Comparison of ENCODE assay signal across 24 cellular contexts in the genomic region with DNA sequence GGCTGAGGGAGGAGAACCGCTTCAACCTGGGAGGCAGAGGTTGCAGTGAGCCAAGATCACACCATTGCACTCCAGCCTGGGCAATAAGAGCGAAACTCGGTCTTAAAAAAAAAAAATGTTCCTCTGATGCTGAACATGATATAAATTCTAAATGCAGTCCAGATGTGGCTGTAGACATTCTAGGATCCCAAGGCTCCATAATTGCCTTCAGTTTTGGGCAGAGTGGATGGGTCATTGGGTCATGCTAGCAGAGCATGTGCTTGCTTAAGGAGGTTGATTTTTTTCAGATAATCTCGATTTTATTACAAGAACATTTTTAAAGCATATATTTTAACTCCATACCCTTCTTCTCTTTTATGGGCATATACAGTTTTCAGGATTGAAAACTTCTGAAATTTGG.
"Had no signal": no experiment of that assay in that cellular context is flagged by ENCODE, and none has a peak within 500 bp of the region (broad histone marks: within the 10 kb centered on the region; RNA-seq: fewer than 3 reads in every experiment).

No MANE protein-coding gene starts in this region.

- H3K27me3 ChIP-seq: colonic mucosa, esophagus muscularis mucosa, esophagus squamous epithelium, foreskin keratinocyte, gastrocnemius medialis, gastroesophageal sphincter, heart left ventricle, heart right ventricle had no signal

- H3K27ac Mint-ChIP-seq: endodermal cell had no signal

- H3K4me1 ChIP-seq: colonic mucosa had no signal

- H3K36me3 ChIP-seq: colonic mucosa, esophagus muscularis mucosa, gastrocnemius medialis, gastroesophageal sphincter had no signal

- H3K9me3 ChIP-seq: colonic mucosa, esophagus muscularis mucosa, gastrocnemius medialis had no signal

- DNase-seq: colonic mucosa; cortex of kidney; dermis blood vessel endothelial cell; dorsolateral prefrontal cortex; effector CD4-positive, alpha-beta T cell; effector CD8-positive, alpha-beta T cell; effector memory CD4-positive, alpha-beta T cell; effector memory CD8-positive, alpha-beta T cell; endodermal cell; erythroblast; esophagus squamous epithelium; foreskin keratinocyte; foreskin melanocyte; gastrocnemius medialis; glutamatergic neuron; head of caudate nucleus; heart left ventricle; heart right ventricle had no signal

- H3K27ac ChIP-seq: colonic mucosa, coronary artery, dorsolateral prefrontal cortex, epithelial cell of prostate, esophagus muscularis mucosa, esophagus squamous epithelium, foreskin keratinocyte, gastrocnemius medialis, gastroesophageal sphincter, heart left ventricle, heart right ventricle had no signal

- ATAC-seq: effector memory CD8-positive, alpha-beta T cell; esophagus mucosa; foreskin keratinocyte; gastrocnemius medialis; gastroesophageal sphincter; heart left ventricle; heart right ventricle had no signal

- H3K4me3 Mint-ChIP-seq: dendritic cell treated with granulocyte-macrophage colony-stimulating factor and Interleukin-4, amounts not matched to agents 40 ng/mL and 50 ng/mL, for 4 days; effector memory CD8-positive, alpha-beta T cell; endodermal cell had no signal

- H3K27me3 Mint-ChIP-seq: dendritic cell treated with granulocyte-macrophage colony-stimulating factor and Interleukin-4, amounts not matched to agents 40 ng/mL and 50 ng/mL, for 4 days; effector memory CD8-positive, alpha-beta T cell had no signal

- H3K4me3 ChIP-seq: colonic mucosa, coronary artery, dorsolateral prefrontal cortex, esophagus muscularis mucosa, esophagus squamous epithelium, gastrocnemius medialis, gastroesophageal sphincter, heart left ventricle, heart right ventricle had no signal
